Comparison of ENCODE assay signal across 20 cellular contexts in genomic region chr1:29803486-29803885, GRCh38.
A peak's percentile ranks its signal among the peaks of the same experiment; 100 is the strongest.
DNase-seq lines count a peak whose midpoint lies in the region; ATAC-seq and TF ChIP-seq lines count a peak whose summit lies in the region.
"Had no signal": no experiment of that assay in that cellular context is flagged by ENCODE, and none has a peak within 500 bp of the region (broad histone marks: within the 10 kb centered on the region; RNA-seq: fewer than 3 reads in every experiment).

No MANE protein-coding gene starts in this region.

- no peak overlapping the region for H3K27ac Mint-ChIP-seq in chondrocyte (ENCODE audit: unreplicated experiment)
- no peak overlapping the region for H3K27ac Mint-ChIP-seq in activated naive CD4-positive, alpha-beta T cell treated with anti-CD3 and anti-CD28 coated beads, Interleukin-2, amount 50 U/mL, for 72 hours
- H3K27ac Mint-ChIP-seq: CD14-positive monocyte had no signal

- H3K4me1 ChIP-seq in HEK293 (ENCODE audit: control insufficient read depth, insufficient read depth, low read length): no peaks in the 10 kb centered on the region
- H3K4me1 ChIP-seq: HAP-1 had no signal

- DNase-seq in AG20443 (ENCODE audit: low spot score) (peak; percentile 4), chondrocyte (ENCODE audit: low spot score) (peak; percentile 37), mesenteric fat pad (ENCODE audit: low spot score) (peak; percentile 41), NCI-H1417 (lab: John Stamatoyannopoulos, UW) (no peak)
- no peak for DNase-seq in activated naive CD4-positive, alpha-beta T cell treated with anti-CD3 and anti-CD28 coated beads, Interleukin-2, amount 50 U/mL, for 72 hours (ENCODE audit: low spot score in 2 of 2)
- DNase-seq: DND-41, MV-4-11, NCI-H187, NCI-H2107, NCI-H510A treated with DMSO at 0.1 percent for 48 hours, PC-3, RPMI8226, SIG-M5 had no signal

- ATAC-seq in activated naive CD4-positive, alpha-beta T cell treated with anti-CD3 and anti-CD28 coated beads, Interleukin-2, amount 50 U/mL, for 72 hours: no peak
- ATAC-seq in HG02885 (IDR thresholded peaks at IDR 0.05; ENCODE audit: poor library complexity, unreplicated experiment) (no peak), HG03196 (IDR thresholded peaks at IDR 0.05; ENCODE audit: unreplicated experiment) (no peak)
- ATAC-seq: PC-3, SK-N-SH treated with all-trans-retinoic acid at 6 μM for 48 hours had no signal

- TF ChIP-seq CTCF in HEK293 (tag by site-specific recombination; IDR thresholded peaks at IDR 0.05) (no peak), chondrocyte (IDR thresholded peaks at IDR 0.05) (no peak)

- H3K4me1 Mint-ChIP-seq in chondrocyte (ENCODE audit: low read depth): no peaks in the 10 kb centered on the region
- H3K4me1 Mint-ChIP-seq: CD14-positive monocyte had no signal

- POLR2A ChIA-PET in HEK293 (lab: Yijun Ruan, JAX): no interaction called here

- H3K36me3 ChIP-seq in HEK293 (ENCODE audit: control insufficient read depth in 2 of 2, insufficient read depth in 1 of 2, low read length in 2 of 2): no peaks in the 10 kb centered on the region
- H3K36me3 ChIP-seq: HAP-1 had no signal

- H3K27me3 Mint-ChIP-seq in chondrocyte (ENCODE audit: low read depth): peaks cover 30% of the 10 kb centered on the region

- no peaks in the 10 kb centered on the region for H3K36me3 Mint-ChIP-seq in chondrocyte (ENCODE audit: low read depth)
- no peaks in the 10 kb centered on the region for H3K36me3 Mint-ChIP-seq in activated naive CD4-positive, alpha-beta T cell treated with anti-CD3 and anti-CD28 coated beads, Interleukin-2, amount 50 U/mL, for 72 hours
- H3K36me3 Mint-ChIP-seq: CD14-positive monocyte had no signal

- H3K4me3 ChIP-seq in HEK293 (ENCODE audit: low read depth, low read length): no peak overlapping the region
- H3K4me3 ChIP-seq: HAP-1 had no signal

- H3K27ac ChIP-seq in HEK293 (ENCODE audit: extremely low read depth, low read depth, low read length): no peak overlapping the region
- H3K27ac ChIP-seq: KMS-11 had no signal

- H3K9me3 ChIP-seq in HEK293 (ENCODE audit: control insufficient read depth, insufficient read depth, low read depth, low read length): no peaks in the 10 kb centered on the region
- H3K9me3 ChIP-seq: HAP-1 had no signal

- CTCF ChIA-PET in HEK293 (lab: Yijun Ruan, JAX): interaction anchor here (0.7 kb wide), 1 partner anchor 178 kb away, joined by 3 read pairs; no protein-coding TSS in a partner anchor

- H3K9me3 Mint-ChIP-seq in chondrocyte (ENCODE audit: low read depth): peaks cover under 1% of the 10 kb centered on the region
- no peaks in the 10 kb centered on the region for H3K9me3 Mint-ChIP-seq in activated naive CD4-positive, alpha-beta T cell treated with anti-CD3 and anti-CD28 coated beads, Interleukin-2, amount 50 U/mL, for 72 hours
- H3K9me3 Mint-ChIP-seq: CD14-positive monocyte had no signal

- no peak overlapping the region for H3K4me3 Mint-ChIP-seq in chondrocyte (ENCODE audit: unreplicated experiment)
- H3K4me3 Mint-ChIP-seq: CD14-positive monocyte had no signal

TF ChIP-seq in HEK293, 187 proteins besides CTCF, POLR2A, EP300 and RAD21:
- peak; percentile 33; the same call in 1 of the 2 replicates for TF ChIP-seq ZFHX2 (tag by site-specific recombination; conservative IDR thresholded peaks at IDR 0.05)
- no peak for TF ChIP-seq ZNF555 (tag by site-specific recombination; conservative IDR thresholded peaks at IDR 0.05)

Comparison
In these comparisons a context has a peak if more than half of its experiments do, and no peak if none do; other contexts are left out.
1. DNase-seq: peak in AG20443 (single experiment), chondrocyte (single experiment) and mesenteric fat pad (single experiment); none in activated naive CD4-positive, alpha-beta T cell treated with anti-CD3 and anti-CD28 coated beads, Interleukin-2, amount 50 U/mL, for 72 hours (0 of 2) and NCI-H1417 (0 of 3).